ENCODE assay signal across 8 cellular contexts in the genomic region with DNA sequence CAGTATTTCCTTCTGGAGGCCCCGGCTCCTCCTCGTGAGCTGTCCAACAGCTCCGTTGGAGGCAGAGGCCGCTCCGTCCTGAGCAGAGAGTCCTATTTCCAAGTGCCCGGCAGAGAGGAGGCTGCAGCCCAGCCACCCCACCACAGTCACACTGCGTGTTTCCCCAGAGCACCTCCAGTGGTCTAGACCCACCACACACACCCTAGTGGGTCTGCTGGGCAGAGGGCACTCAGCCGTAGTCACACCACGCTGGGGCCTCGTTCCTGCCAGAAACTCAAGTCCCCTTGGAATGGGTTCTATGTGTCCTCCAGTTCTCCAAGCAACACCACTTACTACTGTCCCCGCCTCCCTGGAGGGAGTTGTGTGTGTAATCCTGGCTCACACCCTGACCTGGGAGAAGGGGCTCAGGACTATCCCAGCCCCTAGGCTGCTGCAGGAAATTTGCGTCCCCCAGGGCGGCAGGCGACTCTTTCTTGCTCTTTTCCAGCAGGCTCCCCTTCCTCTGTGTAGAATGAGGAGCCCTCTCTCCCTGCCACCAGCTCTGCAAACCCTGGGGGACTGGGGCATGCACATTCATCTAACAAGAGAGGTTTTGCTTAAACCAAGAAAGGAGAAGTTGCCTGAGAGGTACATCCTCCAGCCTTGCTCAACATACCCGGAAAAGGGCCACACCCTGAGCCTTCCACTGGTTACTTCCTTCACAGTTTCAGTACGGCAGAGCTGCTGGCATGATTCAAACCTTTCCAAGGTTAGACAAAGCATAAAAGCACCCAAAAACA.
A peak's percentile ranks its signal among the peaks of the same experiment; 100 is the strongest.
DNase-seq lines count a peak whose midpoint lies in the region; TF ChIP-seq lines count a peak whose summit lies in the region.

No MANE protein-coding gene starts in this region.

- H2BK15ac ChIP-seq in H9 (ENCODE audit: low read depth, low read length) = no peak overlapping the region

- peaks cover 8 to 11% of the 10 kb centered on the region in 2 experiments; a peak in 4 of 5 replicates for H3K9me3 Mint-ChIP-seq in H9

- H3K23me2 ChIP-seq in H9 (ENCODE audit: insufficient read length, low read depth, low read length, poor library complexity, severe bottlenecking) = no peaks in the 10 kb centered on the region

- H4K91ac ChIP-seq in H9 (ENCODE audit: insufficient read length, low read depth, low read length) = no peak overlapping the region

- no peak overlapping the region for H2BK120ac ChIP-seq in H9 (ENCODE audit: low read depth, low read length, poor library complexity, severe bottlenecking)

- H3T11ph ChIP-seq in H9 (ENCODE audit: low read length) = no peak overlapping the region

- no peak overlapping the region for H2AFZ ChIP-seq in H9 (ENCODE audit: low read length)

- H3K4me3 ChIP-seq in esophagus squamous epithelium = no peak overlapping the region

- intact Hi-C loops in esophagus squamous epithelium (cut with DNase I) = no loop called here

- no peaks in the 10 kb centered on the region; the same call in 1 of the 2 replicates for H3K27me3 Mint-ChIP-seq in H9 (ENCODE audit: low read depth)

- no peak overlapping the region for H3K14ac ChIP-seq in H9 (ENCODE audit: insufficient read depth, low read length)

- no peak overlapping the region for H2BK20ac ChIP-seq in H9 (ENCODE audit: low read depth, low read length, poor library complexity, severe bottlenecking)

- H3K4me2 ChIP-seq in H9 (ENCODE audit: insufficient read depth, insufficient read length, low read length) = no peak overlapping the region

- H2BK5ac ChIP-seq in H9 (ENCODE audit: insufficient read length, low read length) = no peak overlapping the region

- peak; percentile 10 for DNase-seq in H9
- DNase-seq in SIG-M5 treated with dmso at 0.1 percent for 504 hours (lab: John Stamatoyannopoulos, UW; ENCODE audit: unreplicated experiment) = peak; percentile 99
- DNase-seq in esophagus squamous epithelium (lab: John Stamatoyannopoulos, UW) = peak; percentile 45
- DNase-seq in pons (ENCODE audit: low spot score) = peak; percentile 36
- DNase-seq in RKO (ENCODE audit: low spot score) = no peak
- no peak for DNase-seq in activated gamma-delta T cell (lab: John Stamatoyannopoulos, UW)
- no peak for DNase-seq in H4 (ENCODE audit: low spot score)
- no peak for DNase-seq in NCI-H524 treated with DMSO at 0.1 percent for 48 hours (lab: John Stamatoyannopoulos, UW)

- no peak overlapping the region for H2BK12ac ChIP-seq in H9 (ENCODE audit: insufficient read length, low read depth, low read length)

- H3K56ac ChIP-seq in H9 (ENCODE audit: insufficient read length, low read depth, low read length) = no peak overlapping the region

- H3K79me1 ChIP-seq in H9 (ENCODE audit: insufficient read depth, low read depth, low read length, poor library complexity, severe bottlenecking) = no peaks in the 10 kb centered on the region

- H2AK5ac ChIP-seq in H9 (ENCODE audit: insufficient read length, low read length) = no peak overlapping the region

- no peak overlapping the region for H4K5ac ChIP-seq in H9 (ENCODE audit: insufficient read length, low read depth, low read length)

- H3K18ac ChIP-seq in H9 (ENCODE audit: insufficient read length, low read depth, low read length) = no peak overlapping the region

- H3K27ac Mint-ChIP-seq in H9 = no peak overlapping the region

- no peak overlapping the region for H4K8ac ChIP-seq in H9 (replicated peaks; ENCODE audit: insufficient read length, low read depth, low read length)

- no CpG with 5 or more reads among the region's 16 CpGs for WGBS in H9 (ENCODE audit: extremely low coverage, insufficient read length, low lambda C conversion rate)
- 66 to 70% methylated on average over 11 to 12 of the region's 16 CpGs for WGBS in esophagus squamous epithelium, 2 donors

- no peak overlapping the region for H3K4ac ChIP-seq in H9 (ENCODE audit: low read depth, low read length)

- H3K27ac ChIP-seq in H9 (ENCODE audit: insufficient read length, low read depth, low read length) = no peak overlapping the region
- peak overlapping the region; percentile 68 to 85 (median 78) for H3K27ac ChIP-seq in esophagus squamous epithelium

- no peaks in the 10 kb centered on the region for H3K79me2 ChIP-seq in H9 (ENCODE audit: insufficient read depth, low read length)

- no peak for TF ChIP-seq POLR2A in esophagus squamous epithelium (IDR thresholded peaks at IDR 0.05)

- no peaks in the 10 kb centered on the region for H3K27me3 ChIP-seq in H9 (ENCODE audit: insufficient read depth, low read length)
- no peaks in the 10 kb centered on the region for H3K27me3 ChIP-seq in esophagus squamous epithelium

- peaks cover 0 to 2% (median 0%) of the 10 kb centered on the region in 3 experiments; a peak in 1 of 7 replicates for H3K36me3 Mint-ChIP-seq in H9 (ENCODE audit: insufficient read depth in 1 of 3, low read depth in 3 of 3)

- H3K4me3 Mint-ChIP-seq in H9 = no peak overlapping the region

- H3K4me1 ChIP-seq in H9 (ENCODE audit: insufficient read depth, low read length) (no peaks in the 10 kb centered on the region), esophagus squamous epithelium (peaks cover 9 to 18% (median 17%) of the 10 kb centered on the region in 3 donors)

- H4K20me1 ChIP-seq in H9 (ENCODE audit: control insufficient read depth, insufficient read depth, insufficient read length) = no peaks in the 10 kb centered on the region

- peaks cover 0 to 2% of the 10 kb centered on the region in 2 experiments; a peak in 1 of 4 replicates for H3K4me1 Mint-ChIP-seq in H9

- no peaks in the 10 kb centered on the region for H3K9me3 ChIP-seq in H9 (ENCODE audit: control insufficient read depth, low read depth, low read length)
- peaks cover 0 to 8% (median 0%) of the 10 kb centered on the region in 3 donors for H3K9me3 ChIP-seq in esophagus squamous epithelium

- no peaks in the 10 kb centered on the region for H3K36me3 ChIP-seq in esophagus squamous epithelium

- TF ChIP-seq CTCF in H9 (conservative IDR thresholded peaks at IDR 0.05) (no peak), esophagus squamous epithelium (IDR thresholded peaks at IDR 0.05) (no peak)

- no peak overlapping the region for H3K23ac ChIP-seq in H9 (ENCODE audit: insufficient read length, low read depth, low read length)

- H3K9ac ChIP-seq in H9 (ENCODE audit: extremely low read depth, insufficient read length, low read length) = no peak overlapping the region

Comparison
In these comparisons a context has a peak if more than half of its experiments do, and no peak if none do; other contexts are left out.
1. DNase-seq: peak in H9 (single experiment), SIG-M5 treated with dmso at 0.1 percent for 504 hours (single experiment), esophagus squamous epithelium (single experiment) and pons (single experiment); none in RKO (single experiment), activated gamma-delta T cell (single experiment), H4 (single experiment) and NCI-H524 treated with DMSO at 0.1 percent for 48 hours (single experiment).